Comparison of ENCODE assay signal across 18 cellular contexts in genomic region chr1:41589395-41589794, GRCh38.
"Had no signal": no experiment of that assay in that cellular context is flagged by ENCODE, and none has a peak within 500 bp of the region (broad histone marks: within the 10 kb centered on the region; RNA-seq: fewer than 3 reads in every experiment).

No MANE protein-coding gene starts in this region.

- H3K9ac ChIP-seq: neural progenitor cell had no signal

- H3K4me1 ChIP-seq: neural progenitor cell, pancreas, right lobe of liver, transverse colon had no signal

- H3K9me3 Mint-ChIP-seq: natural killer cell treated with Interleukin-12 subunit alpha and Interleukin-12 subunit beta and Interleukin-15 and Interleukin-18, amount 100 ng/mL, for 72 hours; neural progenitor cell; stimulated activated naive CD8-positive, alpha-beta T cell treated with anti-CD3 and anti-CD28 coated beads, Interleukin-15, amount 100 ng/mL, for 72 hours had no signal

- H3K4me1 Mint-ChIP-seq: neural progenitor cell had no signal

- H3K27ac Mint-ChIP-seq: natural killer cell treated with Interleukin-12 subunit alpha and Interleukin-12 subunit beta and Interleukin-15 and Interleukin-18, amount 100 ng/mL, for 72 hours; neural progenitor cell; progenitor cell of endocrine pancreas; stimulated activated naive B cell treated with anti-CD40 and anti-IgM and Interleukin-4, amounts not matched to agents 10 μg/mL and 1 μg/mL and 100 μg/mL, for 72 hours had no signal

- H3K4me3 ChIP-seq: hepatocyte, neural progenitor cell, pancreas, right lobe of liver, thoracic aorta, transverse colon had no signal

- H3K4me2 ChIP-seq: hepatocyte, neural progenitor cell had no signal

- H3K27me3 ChIP-seq: hepatocyte, neural progenitor cell, pancreas, right lobe of liver, transverse colon had no signal

- ATAC-seq: natural killer cell treated with Interleukin-12 subunit alpha and Interleukin-12 subunit beta and Interleukin-15 and Interleukin-18, amount 100 ng/mL, for 72 hours; pancreas; right lobe of liver; stimulated activated naive B cell treated with anti-CD40 and anti-IgM and Interleukin-4, amounts not matched to agents 10 μg/mL and 1 μg/mL and 100 μg/mL, for 72 hours; stimulated activated naive CD8-positive, alpha-beta T cell treated with anti-CD3 and anti-CD28 coated beads, Interleukin-15, amount 100 ng/mL, for 72 hours had no signal

- H3K27me3 Mint-ChIP-seq: natural killer cell treated with Interleukin-12 subunit alpha and Interleukin-12 subunit beta and Interleukin-15 and Interleukin-18, amount 100 ng/mL, for 72 hours; stimulated activated naive B cell treated with anti-CD40 and anti-IgM and Interleukin-4, amounts not matched to agents 10 μg/mL and 1 μg/mL and 100 μg/mL, for 72 hours; stimulated activated naive CD8-positive, alpha-beta T cell treated with anti-CD3 and anti-CD28 coated beads, Interleukin-15, amount 100 ng/mL, for 72 hours had no signal

- H3K4me3 Mint-ChIP-seq: natural killer cell treated with Interleukin-12 subunit alpha and Interleukin-12 subunit beta and Interleukin-15 and Interleukin-18, amount 100 ng/mL, for 72 hours; neural progenitor cell; stimulated activated naive B cell treated with anti-CD40 and anti-IgM and Interleukin-4, amounts not matched to agents 10 μg/mL and 1 μg/mL and 100 μg/mL, for 72 hours; stimulated activated naive CD8-positive, alpha-beta T cell treated with anti-CD3 and anti-CD28 coated beads, Interleukin-15, amount 100 ng/mL, for 72 hours had no signal

- H3K36me3 Mint-ChIP-seq: natural killer cell treated with Interleukin-12 subunit alpha and Interleukin-12 subunit beta and Interleukin-15 and Interleukin-18, amount 100 ng/mL, for 72 hours; neural progenitor cell had no signal

- H3K9me3 ChIP-seq: pancreas, right lobe of liver, thoracic aorta, transverse colon had no signal

- H3K27ac ChIP-seq: hepatocyte, neural progenitor cell, pancreas, right lobe of liver, thoracic aorta, transverse colon had no signal

- DNase-seq: erythroblast; foreskin melanocyte; head of caudate nucleus; mammary epithelial cell; midbrain; nucleus accumbens; pancreas; right lobe of liver; stimulated activated CD4-positive, alpha-beta T cell treated with anti-CD3 and anti-CD28 coated beads, Interleukin-4, amount 100 ng/mL, for 24 hours; stimulated activated naive B cell treated with anti-CD40 and anti-IgM and Interleukin-4, amounts not matched to agents 10 μg/mL and 1 μg/mL and 100 μg/mL, for 72 hours; stimulated activated naive CD8-positive, alpha-beta T cell treated with anti-CD3 and anti-CD28 coated beads, Interleukin-15, amount 100 ng/mL, for 72 hours; substantia nigra; transverse colon had no signal

- H2AFZ ChIP-seq: hepatocyte, neural progenitor cell had no signal

- H3K36me3 ChIP-seq: neural progenitor cell, pancreas, right lobe of liver, thoracic aorta, transverse colon had no signal
